In the genomic region with DNA sequence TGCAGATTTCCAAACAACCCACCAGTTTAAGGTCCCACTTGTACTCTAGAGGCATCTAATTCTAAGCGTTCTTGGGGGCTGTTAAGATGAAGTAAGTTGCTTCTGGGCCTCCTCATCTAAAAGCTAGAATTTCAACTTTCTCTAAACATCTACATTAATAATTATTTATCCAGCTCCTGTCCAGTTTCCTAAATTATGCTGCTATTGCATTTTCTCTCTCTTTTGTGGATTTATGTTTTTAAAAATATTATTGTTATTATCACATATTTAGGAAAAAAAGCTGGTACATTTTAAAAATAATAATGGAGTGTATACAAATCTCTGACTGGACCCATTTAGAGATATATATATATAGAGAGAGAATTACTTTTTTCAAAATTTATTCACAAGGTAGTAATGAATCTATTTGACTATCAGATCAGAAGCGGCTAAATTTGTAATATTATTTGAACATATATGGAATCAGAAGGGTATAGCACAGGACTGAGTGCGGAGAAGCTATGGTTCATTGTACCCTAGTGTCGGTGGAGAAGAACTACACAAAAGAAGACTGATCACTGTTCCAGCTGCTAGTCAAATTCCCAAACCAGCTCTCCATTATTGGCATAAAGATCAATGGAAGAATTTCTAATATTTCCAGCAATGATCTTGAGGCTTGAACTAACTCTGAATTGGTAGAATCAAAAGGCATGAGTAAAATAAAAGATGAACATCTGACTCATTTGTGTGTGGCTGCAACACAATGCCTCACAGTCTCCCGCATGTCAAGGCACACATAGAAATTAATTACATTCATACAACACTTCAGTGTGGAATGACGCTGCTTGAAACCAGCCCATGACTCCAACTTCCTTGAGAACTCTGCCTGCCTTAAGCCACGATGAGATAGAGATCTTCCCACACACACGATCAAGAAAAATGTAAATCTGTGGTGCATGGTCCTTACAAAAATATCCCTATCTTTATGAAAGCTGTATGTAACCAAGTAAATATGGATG, we compare ENCODE assay signal across 16 cellular contexts.
DNase-seq lines count a peak whose midpoint lies in the region; ATAC-seq and TF ChIP-seq lines count a peak whose summit lies in the region.
"Had no signal": no experiment of that assay in that cellular context is flagged by ENCODE, and none has a peak within 500 bp of the region (broad histone marks: within the 10 kb centered on the region; RNA-seq: fewer than 3 reads in every experiment).

No MANE protein-coding gene starts in this region.

- ATAC-seq in T-cell (replicated peaks in 1 of 4) (no peak), heart right ventricle (no peak), HG03432 (IDR thresholded peaks at IDR 0.05; ENCODE audit: unreplicated experiment) (no peak)
- ATAC-seq in stimulated activated naive CD8-positive, alpha-beta T cell treated with anti-CD3 and anti-CD28 coated beads, Interleukin-15, amount 100 ng/mL, for 72 hours = peak; percentile 31

- CTCF ChIA-PET in activated naive CD4-positive, alpha-beta T cell treated with anti-CD3 and anti-CD28 coated beads, Interleukin-2, amount 10 ng/mL, durations not matched to agents 7 days and 5 days (lab: Charles Lee) = interaction anchor here (1.1 to 1.8 kb wide), 2 partner anchors 16 to 463 kb away, joined by 3 to 5 read pairs; no protein-coding TSS in a partner anchor
- CTCF ChIA-PET in T-cell (lab: Charles Lee) = interaction anchor here (0.5 to 1.3 kb wide), 7 partner anchors 12 to 463 kb away, joined by 3 to 4 read pairs (median 3); no protein-coding TSS in a partner anchor

- H3K36me3 Mint-ChIP-seq in activated naive CD4-positive, alpha-beta T cell treated with anti-CD3 and anti-CD28 coated beads, Interleukin-2, amount 10 ng/mL, durations not matched to agents 7 days and 5 days = no peaks in the 10 kb centered on the region
- H3K36me3 Mint-ChIP-seq in T-cell = no peaks in the 10 kb centered on the region
- H3K36me3 Mint-ChIP-seq in endothelial cell (ENCODE audit: low read depth, unreplicated experiment) = no peaks in the 10 kb centered on the region

- POLR2A ChIA-PET in T-cell (lab: Charles Lee) = no interaction called here

- H3K4me3 ChIP-seq in heart right ventricle = no peak overlapping the region
- H3K4me3 ChIP-seq: Peyer's patch, sigmoid colon had no signal

- peak overlapping the region; percentile 33 for H3K4me3 Mint-ChIP-seq in activated naive CD4-positive, alpha-beta T cell treated with anti-CD3 and anti-CD28 coated beads, Interleukin-2, amount 10 ng/mL, durations not matched to agents 7 days and 5 days
- H3K4me3 Mint-ChIP-seq in T-cell = peak overlapping the region in 1 of 3 donors; percentile 33
- no peak overlapping the region for H3K4me3 Mint-ChIP-seq in endothelial cell (ENCODE audit: unreplicated experiment)
- H3K4me3 Mint-ChIP-seq in stimulated activated naive CD8-positive, alpha-beta T cell treated with anti-CD3 and anti-CD28 coated beads, Interleukin-15, amount 100 ng/mL, for 72 hours = peak overlapping the region; percentile 52 to 56
- H3K4me3 Mint-ChIP-seq: B cell had no signal

- no peak for DNase-seq in activated naive CD4-positive, alpha-beta T cell treated with anti-CD3 and anti-CD28 coated beads, Interleukin-2, amount 10 ng/mL, durations not matched to agents 7 days and 5 days
- no peak for DNase-seq in activated naive CD4-positive, alpha-beta T cell (lab: John Stamatoyannopoulos, UW)
- DNase-seq in T-cell (no peak), endothelial cell (ENCODE audit: low spot score) (no peak), heart right ventricle (no peak), COLO668 (lab: John Stamatoyannopoulos, UW; ENCODE audit: unreplicated experiment) (no peak)
- DNase-seq in stimulated activated naive CD8-positive, alpha-beta T cell treated with anti-CD3 and anti-CD28 coated beads, Interleukin-15, amount 100 ng/mL, for 72 hours = no peak
- DNase-seq: amygdala; NCI-H187 treated with DMSO at 0.1 percent for 48 hours; NCI-H524 treated with DMSO at 0.1 percent for 48 hours; Peyer's patch; sigmoid colon; stimulated activated CD4-positive, alpha-beta T cell treated with anti-CD3 and anti-CD28 coated beads, Interleukin-2, amount 100 ng/mL, for 48 hours; T-helper 9 cell had no signal

- H3K9me3 ChIP-seq in heart right ventricle = no peaks in the 10 kb centered on the region
- H3K9me3 ChIP-seq: Peyer's patch, sigmoid colon had no signal

- H3K27ac Mint-ChIP-seq in activated naive CD4-positive, alpha-beta T cell treated with anti-CD3 and anti-CD28 coated beads, Interleukin-2, amount 10 ng/mL, durations not matched to agents 7 days and 5 days = peak overlapping the region; percentile 21
- H3K27ac Mint-ChIP-seq in T-cell = peak overlapping the region; percentile 39 to 66
- H3K27ac Mint-ChIP-seq in endothelial cell (ENCODE audit: unreplicated experiment) = no peak overlapping the region
- peak overlapping the region in 1 of 2 donors; percentile 57 for H3K27ac Mint-ChIP-seq in stimulated activated naive CD8-positive, alpha-beta T cell treated with anti-CD3 and anti-CD28 coated beads, Interleukin-15, amount 100 ng/mL, for 72 hours
- H3K27ac Mint-ChIP-seq: B cell had no signal

- intact Hi-C loops in heart right ventricle (cut with DNase I) = no loop called here

- 72 to 75% methylated on average over 8 of the region's 8 CpGs for WGBS in heart right ventricle, 2 donors

- H3K27me3 Mint-ChIP-seq in activated naive CD4-positive, alpha-beta T cell treated with anti-CD3 and anti-CD28 coated beads, Interleukin-2, amount 10 ng/mL, durations not matched to agents 7 days and 5 days = no peaks in the 10 kb centered on the region
- H3K27me3 Mint-ChIP-seq in T-cell (no peaks in the 10 kb centered on the region), endothelial cell (ENCODE audit: unreplicated experiment) (no peaks in the 10 kb centered on the region)
- no peaks in the 10 kb centered on the region for H3K27me3 Mint-ChIP-seq in stimulated activated naive CD8-positive, alpha-beta T cell treated with anti-CD3 and anti-CD28 coated beads, Interleukin-15, amount 100 ng/mL, for 72 hours

- no peak overlapping the region for H3K27ac ChIP-seq in heart right ventricle
- H3K27ac ChIP-seq: Peyer's patch, sigmoid colon had no signal

- peaks cover 0 to 5% (median 0%) of the 10 kb centered on the region in 7 donors for H3K27me3 ChIP-seq in heart right ventricle
- H3K27me3 ChIP-seq: Peyer's patch, sigmoid colon had no signal

- H3K36me3 ChIP-seq in heart right ventricle = no peaks in the 10 kb centered on the region
- H3K36me3 ChIP-seq: Peyer's patch, sigmoid colon had no signal

- no peaks in the 10 kb centered on the region for H3K4me1 ChIP-seq in heart right ventricle
- H3K4me1 ChIP-seq: Peyer's patch, sigmoid colon had no signal

- H3K4me1 Mint-ChIP-seq in activated naive CD4-positive, alpha-beta T cell treated with anti-CD3 and anti-CD28 coated beads, Interleukin-2, amount 10 ng/mL, durations not matched to agents 7 days and 5 days = peaks cover 34% of the 10 kb centered on the region
- H3K4me1 Mint-ChIP-seq in T-cell = peaks cover 2 to 19% (median 12%) of the 10 kb centered on the region in 3 donors
- H3K4me1 Mint-ChIP-seq in endothelial cell (ENCODE audit: unreplicated experiment) = no peaks in the 10 kb centered on the region
- peaks cover 24% of the 10 kb centered on the region for H3K4me1 Mint-ChIP-seq in stimulated activated naive CD8-positive, alpha-beta T cell treated with anti-CD3 and anti-CD28 coated beads, Interleukin-15, amount 100 ng/mL, for 72 hours
- H3K4me1 Mint-ChIP-seq: B cell had no signal

- TF ChIP-seq CTCF in endothelial cell (IDR thresholded peaks at IDR 0.05; ENCODE audit: unreplicated experiment) (peak; percentile 41), heart right ventricle (IDR thresholded peaks at IDR 0.05) (no peak)

- H3K9me3 Mint-ChIP-seq in activated naive CD4-positive, alpha-beta T cell treated with anti-CD3 and anti-CD28 coated beads, Interleukin-2, amount 10 ng/mL, durations not matched to agents 7 days and 5 days = no peaks in the 10 kb centered on the region
- no peaks in the 10 kb centered on the region for H3K9me3 Mint-ChIP-seq in T-cell
- H3K9me3 Mint-ChIP-seq in endothelial cell (ENCODE audit: unreplicated experiment) = no peaks in the 10 kb centered on the region
- no peaks in the 10 kb centered on the region for H3K9me3 Mint-ChIP-seq in stimulated activated naive CD8-positive, alpha-beta T cell treated with anti-CD3 and anti-CD28 coated beads, Interleukin-15, amount 100 ng/mL, for 72 hours
